Comparison of ENCODE assay signal across 13 cellular contexts in genomic region chr5:69083412-69083811, GRCh38. TPM values are rescaled to one million over a fixed set of nuclear protein-coding genes. Genes with fewer than 3 reads are reported as not detected.
DNase-seq lines count a peak whose midpoint lies in the region; FAIRE-seq and TF ChIP-seq lines count a peak whose summit lies in the region.
"Had no signal": no experiment of that assay in that cellular context is flagged by ENCODE, and none has a peak within 500 bp of the region (broad histone marks: within the 10 kb centered on the region; RNA-seq: fewer than 3 reads in every experiment).

No MANE protein-coding gene starts in this region.

- no peaks in the 10 kb centered on the region for H3K9me3 Mint-ChIP-seq in activated CD4-positive, alpha-beta T cell treated with anti-CD3 and anti-CD28 coated beads, Interleukin-2, amount 10 ng/mL, durations not matched to agents 7 days and 5 days

- no peaks in the 10 kb centered on the region for H3K36me3 Mint-ChIP-seq in activated CD4-positive, alpha-beta T cell treated with anti-CD3 and anti-CD28 coated beads, Interleukin-2, amount 10 ng/mL, durations not matched to agents 7 days and 5 days (ENCODE audit: low read depth)

- POLR2A ChIA-PET in SK-N-SH (lab: Yijun Ruan, JAX) = no interaction called here
- POLR2A ChIA-PET in activated CD4-positive, alpha-beta T cell treated with anti-CD3 and anti-CD28 coated beads, Interleukin-2, amount 10 ng/mL, durations not matched to agents 7 days and 5 days (lab: Charles Lee) = interaction anchor here (1.3 kb wide), 1 partner anchor 10 kb away, joined by 3 read pairs; the partner anchor contains the start of gene SLC30A5
- POLR2A ChIA-PET in GM10248 (lab: Yijun Ruan, JAX) = no interaction called here

- H3K4me1 Mint-ChIP-seq in activated CD4-positive, alpha-beta T cell treated with anti-CD3 and anti-CD28 coated beads, Interleukin-2, amount 10 ng/mL, durations not matched to agents 7 days and 5 days = peaks cover 20% of the 10 kb centered on the region

- TF ChIP-seq EP300 in SK-N-SH (IDR thresholded peaks at IDR 0.05; ENCODE audit: borderline replicate concordance in 1 of 2, low read depth in 1 of 2, low read length in 1 of 2) = no peak

- peak; percentile 18; the same call in 1 of the 2 replicates for TF ChIP-seq CTCF in SK-N-SH (IDR thresholded peaks at IDR 0.05)
- TF ChIP-seq CTCF in keratinocyte (optimal IDR thresholded peaks at IDR 0.05 in 1 of 3, IDR thresholded peaks at IDR 0.05 in 1 of 3, conservative IDR thresholded peaks at IDR 0.05 in 1 of 3; ENCODE audit: extremely low read depth in 1 of 3, insufficient read depth in 2 of 3, low read length in 3 of 3) = peak in 2 of 3 experiments; percentile 5 to 22
- no peak for TF ChIP-seq CTCF in GM10248 (IDR thresholded peaks at IDR 0.05; ENCODE audit: control extremely low read depth, extremely low read depth, low read depth, missing control alignments)

- H3K4me1 ChIP-seq in SK-N-SH (ENCODE audit: control insufficient read depth in 1 of 2, insufficient read depth in 2 of 2, low read depth in 1 of 2, low read length in 1 of 2) = no peaks in the 10 kb centered on the region
- peaks cover 4% of the 10 kb centered on the region for H3K4me1 ChIP-seq in keratinocyte (ENCODE audit: control insufficient read depth, extremely low read depth, insufficient read depth, low read length)
- H3K4me1 ChIP-seq: left ventricle myocardium inferior, spleen had no signal

- dilution Hi-C loops in keratinocyte (cut with MboI; ENCODE audit: extremely low pct_ligation_motif_present, low sequenced_read_pairs) = no loop called here

- FAIRE-seq in keratinocyte (lab: Jason Lieb, UNC) = peak; percentile 51

- DNase-seq in DMS 273 treated with DMSO at 0.1 percent for 48 hours (lab: John Stamatoyannopoulos, UW) (peak; percentile 26), HT1080 (ENCODE audit: low read depth) (peak; percentile 56), SK-N-SH (no peak), keratinocyte (ENCODE audit: low read depth, low spot score) (no peak), NOMO-1 treated with DMSO at 0.1 percent for 48 hours (lab: John Stamatoyannopoulos, UW; ENCODE audit: unreplicated experiment) (no peak), GM10248 (ENCODE audit: extremely low spot score) (no peak)
- DNase-seq in stimulated activated CD4-positive, alpha-beta T cell treated with anti-CD3 and anti-CD28 coated beads, Interleukin-4, amount 100 ng/mL, for 1 hour = no peak
- no peak for DNase-seq in activated CD4-positive, alpha-beta T cell treated with anti-CD3 and anti-CD28 coated beads, Interleukin-2, amount 10 ng/mL, durations not matched to agents 7 days and 5 days
- DNase-seq: activated naive CD8-positive, alpha-beta T cell treated with anti-CD3 and anti-CD28 coated beads, Interleukin-2, amount 10 ng/mL, durations not matched to agents 7 days and 5 days; left ventricle myocardium inferior; spleen; stimulated activated naive CD8-positive, alpha-beta T cell treated with anti-CD3 and anti-CD28 coated beads, Interleukin-15, Interleukin-2, amounts not matched to agents 100 U/mL and 50 U/mL, for 24 hours had no signal

- H2AFZ ChIP-seq in SK-N-SH (ENCODE audit: low read depth) (peak overlapping the region; percentile 42; the same call in 1 of the 2 replicates), keratinocyte (ENCODE audit: control insufficient read depth, low read length) (peak overlapping the region; percentile 20)

- no peaks in the 10 kb centered on the region for H3K27me3 Mint-ChIP-seq in activated CD4-positive, alpha-beta T cell treated with anti-CD3 and anti-CD28 coated beads, Interleukin-2, amount 10 ng/mL, durations not matched to agents 7 days and 5 days
- H3K27me3 Mint-ChIP-seq: activated naive CD8-positive, alpha-beta T cell treated with anti-CD3 and anti-CD28 coated beads, Interleukin-2, amount 10 ng/mL, durations not matched to agents 7 days and 5 days had no signal

- H3K4me3 ChIP-seq in SK-N-SH (ENCODE audit: low read depth in 2 of 2, low read length in 1 of 2) (no peak overlapping the region), keratinocyte (ENCODE audit: control insufficient read depth in 2 of 3, extremely low read depth in 1 of 3, insufficient read depth in 2 of 3, low read depth in 1 of 3, low read length in 3 of 3) (no peak overlapping the region)
- H3K4me3 ChIP-seq: left ventricle myocardium inferior, spleen had no signal

- H3K27me3 ChIP-seq in SK-N-SH (ENCODE audit: insufficient read depth) (no peaks in the 10 kb centered on the region), keratinocyte (ENCODE audit: control insufficient read depth, extremely low read depth, insufficient read depth, low read length) (no peaks in the 10 kb centered on the region)
- H3K27me3 ChIP-seq: spleen had no signal

- CTCF ChIA-PET in SK-N-SH (lab: Yijun Ruan, JAX) = interaction anchor here (1.1 to 3.6 kb wide), 5 partner anchors 10 to 60 kb away, joined by 3 to 31 read pairs (median 5); partner anchors contain the start of gene SLC30A5
- CTCF ChIA-PET in activated CD4-positive, alpha-beta T cell treated with anti-CD3 and anti-CD28 coated beads, Interleukin-2, amount 10 ng/mL, durations not matched to agents 7 days and 5 days (lab: Charles Lee) = interaction anchor here (3.3 kb wide), 1 partner anchor 10 kb away, joined by 24 read pairs; the partner anchor contains the start of gene SLC30A5
- CTCF ChIA-PET in GM10248 (lab: Yijun Ruan, JAX) = interaction anchor here (3.4 to 3.7 kb wide), 2 partner anchors 11 to 40 kb away, joined by 10 to 41 read pairs; partner anchors contain the start of gene SLC30A5

- no peaks in the 10 kb centered on the region for H4K20me1 ChIP-seq in SK-N-SH (ENCODE audit: insufficient read depth)
- H4K20me1 ChIP-seq in keratinocyte (ENCODE audit: control insufficient read depth, extremely low read depth, insufficient read depth, low read length) = no peaks in the 10 kb centered on the region

- no peak overlapping the region for H3K27ac Mint-ChIP-seq in activated CD4-positive, alpha-beta T cell treated with anti-CD3 and anti-CD28 coated beads, Interleukin-2, amount 10 ng/mL, durations not matched to agents 7 days and 5 days

- H3K9me1 ChIP-seq in keratinocyte (ENCODE audit: control insufficient read depth, extremely low read depth, insufficient read depth, low read length) = no peaks in the 10 kb centered on the region

- no peaks in the 10 kb centered on the region for H3K9me3 ChIP-seq in SK-N-SH
- H3K9me3 ChIP-seq in keratinocyte (ENCODE audit: control insufficient read depth, low read depth, low read length) = no peaks in the 10 kb centered on the region
- H3K9me3 ChIP-seq: left ventricle myocardium inferior, spleen had no signal

- H3K4me3 Mint-ChIP-seq in activated CD4-positive, alpha-beta T cell treated with anti-CD3 and anti-CD28 coated beads, Interleukin-2, amount 10 ng/mL, durations not matched to agents 7 days and 5 days = no peak overlapping the region
- H3K4me3 Mint-ChIP-seq: activated naive CD8-positive, alpha-beta T cell treated with anti-CD3 and anti-CD28 coated beads, Interleukin-2, amount 10 ng/mL, durations not matched to agents 7 days and 5 days had no signal

- H3K9ac ChIP-seq in SK-N-SH (no peak overlapping the region), keratinocyte (ENCODE audit: control insufficient read depth, extremely low read depth, insufficient read depth, low read length) (no peak overlapping the region)

- no peaks in the 10 kb centered on the region for H3K79me2 ChIP-seq in SK-N-SH (ENCODE audit: insufficient read depth)
- no peaks in the 10 kb centered on the region for H3K79me2 ChIP-seq in keratinocyte (ENCODE audit: control insufficient read depth, insufficient read depth, low read length)

- H3K4me2 ChIP-seq in SK-N-SH (no peak overlapping the region), keratinocyte (ENCODE audit: control insufficient read depth, extremely low read depth, insufficient read depth, low read depth, low read length) (no peak overlapping the region)

- H3F3A ChIP-seq in SK-N-SH (replicated peaks; ENCODE audit: insufficient read depth) = no peaks in the 10 kb centered on the region

- H3K36me3 ChIP-seq in SK-N-SH (replicated peaks in 1 of 2; ENCODE audit: control insufficient read depth in 1 of 2, insufficient read depth in 2 of 2, low read length in 1 of 2) (no peaks in the 10 kb centered on the region), keratinocyte (ENCODE audit: control insufficient read depth in 2 of 2, extremely low read depth in 1 of 2, insufficient read depth in 2 of 2, low read length in 2 of 2) (no peaks in the 10 kb centered on the region)
- H3K36me3 ChIP-seq: left ventricle myocardium inferior, spleen had no signal

- H3K27ac ChIP-seq in SK-N-SH (ENCODE audit: low read depth in 2 of 2, low read length in 1 of 2) (no peak overlapping the region), keratinocyte (ENCODE audit: control insufficient read depth, insufficient read depth, low read length) (no peak overlapping the region)
- H3K27ac ChIP-seq: epithelial cell of prostate, left ventricle myocardium inferior, spleen had no signal

- 0 out of 2 replicates have a peak, but pooled peaks have one; percentile 20 for TF ChIP-seq RAD21 in SK-N-SH (IDR thresholded peaks at IDR 0.05; ENCODE audit: low read length)

- no peaks in the 10 kb centered on the region for H3K9me2 ChIP-seq in SK-N-SH

TF ChIP-seq in SK-N-SH, 30 proteins besides CTCF, POLR2A, EP300 and RAD21 (continues in another document):
- TF ChIP-seq USF2 (IDR thresholded peaks at IDR 0.05; ENCODE audit: borderline replicate concordance, low read depth, low read length) = no peak

RNA-seq across cellular contexts. Expression of gene SLC30A5, which starts 10.4 kb away (rescaled TPM):
- total RNA-seq in HT1080 (2014; rRNA removed; shearing (Covaris generic)) = 80.3 and 85.9 TPM in 2 replicates
- polyA plus RNA-seq in HT1080 (2015; cell fraction: cytosol; rRNA removed) = 51.0 and 65.9 TPM in 2 replicates
- polyA plus RNA-seq in HT1080 (2015; cell fraction: nucleus; rRNA removed) = 36.2 and 36.3 TPM in 2 replicates
- polyA plus RNA-seq in SK-N-SH (2012; rRNA removed) (28.5 and 32.9 TPM in 2 replicates), keratinocyte (25.5 to 43.4 TPM (median 43.1 TPM) in 3 replicates)
- 34.8 and 37.5 TPM in 2 replicates for polyA plus RNA-seq in SK-N-SH (2012; cell fraction: cytosol; rRNA removed)
- 20.4 and 38.5 TPM in 2 replicates for polyA plus RNA-seq in SK-N-SH (2012; cell fraction: nucleus; rRNA removed)
- 10.3 TPM for polyA plus RNA-seq in keratinocyte (2011; ENCODE audit: low read depth)
- polyA plus RNA-seq in keratinocyte (2011; cell fraction: cytosol; rRNA removed) = 12.9 and 25.7 TPM in 2 replicates
- polyA plus RNA-seq in keratinocyte (2011; cell fraction: nucleus; rRNA removed) = 42.0 and 49.1 TPM in 2 replicates
- polyA plus RNA-seq in keratinocyte (2012; ENCODE audit: low replicate concordance) = 18.4 and 20.0 TPM in 2 replicates
- 44.1 to 71.3 TPM (median 47.5 TPM) in 3 replicates for polyA minus RNA-seq in keratinocyte
- polyA minus RNA-seq in keratinocyte (2011; cell fraction: cytosol; rRNA and poly(A)+ RNA removed) = 42.6 TPM
- 35.6 and 48.9 TPM in 2 replicates for polyA minus RNA-seq in keratinocyte (2011; cell fraction: nucleus; rRNA and poly(A)+ RNA removed)
- 10 to 100 TPM; 40.2 to 50.5 TPM for total RNA-seq in activated CD4-positive, alpha-beta T cell treated with anti-CD3 and anti-CD28 coated beads, Interleukin-2, amount 10 ng/mL, durations not matched to agents 7 days and 5 days

Comparison
In these comparisons a context has a peak if more than half of its experiments do, and no peak if none do; other contexts are left out.
1. DNase-seq: peak in DMS 273 treated with DMSO at 0.1 percent for 48 hours (single experiment) and HT1080 (single experiment); none in SK-N-SH (single experiment), keratinocyte (single experiment), stimulated activated CD4-positive, alpha-beta T cell treated with anti-CD3 and anti-CD28 coated beads, Interleukin-4, amount 100 ng/mL, for 1 hour (single experiment), activated CD4-positive, alpha-beta T cell treated with anti-CD3 and anti-CD28 coated beads, Interleukin-2, amount 10 ng/mL, durations not matched to agents 7 days and 5 days (single experiment), NOMO-1 treated with DMSO at 0.1 percent for 48 hours (single experiment) and GM10248 (single experiment).